ENCODE assay signal across 8 cellular contexts in the genomic region with DNA sequence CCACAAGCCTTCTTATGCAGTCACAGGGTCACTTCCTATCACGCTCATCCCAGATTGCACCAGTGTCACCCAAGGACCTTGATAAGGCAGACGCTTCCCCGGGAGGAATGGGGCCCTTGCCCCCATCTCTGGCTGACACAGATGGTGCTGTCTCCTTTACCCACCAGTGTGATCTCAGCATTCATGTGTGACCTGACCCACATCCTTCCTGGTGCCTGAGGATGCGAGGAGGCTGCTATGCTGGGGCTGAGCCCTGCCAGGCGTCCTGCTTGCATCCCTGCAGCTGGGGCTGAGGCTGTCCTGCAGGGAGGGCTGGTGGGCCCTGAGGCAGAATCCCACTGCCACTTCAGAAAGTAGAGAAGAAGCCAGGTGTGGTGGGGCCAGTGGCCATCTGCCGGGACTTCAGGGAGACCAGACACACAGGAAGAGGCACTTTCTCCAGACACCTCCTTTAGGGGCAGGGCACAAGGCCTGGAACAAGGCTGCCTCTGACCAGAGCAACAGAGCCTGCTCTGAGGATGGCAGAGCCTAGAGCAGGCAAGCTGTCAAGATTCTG. TPM values are rescaled to one million over a fixed set of nuclear protein-coding genes. Genes with fewer than 3 reads are reported as not detected.
DNase-seq lines count a peak whose midpoint lies in the region; ATAC-seq and TF ChIP-seq lines count a peak whose summit lies in the region.

No MANE protein-coding gene starts in this region.

- H3K36me3 ChIP-seq in hepatocyte (replicated peaks; ENCODE audit: insufficient read depth, low read depth) (no peaks in the 10 kb centered on the region), colonic mucosa (no peaks in the 10 kb centered on the region)

- H3K9me3 ChIP-seq in hepatocyte (ENCODE audit: low read depth), result no peaks in the 10 kb centered on the region
- H3K9me3 ChIP-seq in colonic mucosa, result no peaks in the 10 kb centered on the region

- no peaks in the 10 kb centered on the region for H4K20me1 ChIP-seq in hepatocyte (ENCODE audit: insufficient read depth, poor library complexity, severe bottlenecking)

- H3K27ac ChIP-seq in hepatocyte (no peak overlapping the region), colonic mucosa (no peak overlapping the region)

- no peak overlapping the region for H3K27ac Mint-ChIP-seq in CD14-positive monocyte
- no peak overlapping the region for H3K27ac Mint-ChIP-seq in activated naive CD4-positive, alpha-beta T cell treated with anti-CD3 and anti-CD28 coated beads for 36 hours

- intact Hi-C loops in CD14-positive monocyte (cut with micrococcal nuclease) (no loop called here), colonic mucosa (cut with DNase I) (no loop called here)
- intact Hi-C loops in activated naive CD4-positive, alpha-beta T cell treated with anti-CD3 and anti-CD28 coated beads for 36 hours (cut with micrococcal nuclease), result no loop called here

- DNase-seq in CD14-positive monocyte (ENCODE audit: low spot score) (peak; percentile 40), mesenteric fat pad (ENCODE audit: low spot score) (peak; percentile 81), hepatocyte (ENCODE audit: low spot score) (no peak), GF-D8 (lab: John Stamatoyannopoulos, UW) (no peak), colonic mucosa (no peak), RKO (ENCODE audit: low spot score) (no peak)
- peak; percentile 4 for DNase-seq in activated naive CD4-positive, alpha-beta T cell treated with anti-CD3 and anti-CD28 coated beads for 36 hours

- no peak overlapping the region for H2AFZ ChIP-seq in hepatocyte

- H3K27me3 Mint-ChIP-seq in CD14-positive monocyte (ENCODE audit: low read depth in 3 of 3), result peaks cover 29 to 54% (median 48%) of the 10 kb centered on the region in 3 donors
- peaks cover 27% of the 10 kb centered on the region for H3K27me3 Mint-ChIP-seq in activated naive CD4-positive, alpha-beta T cell treated with anti-CD3 and anti-CD28 coated beads for 36 hours (ENCODE audit: low read depth)

- H3K4me3 ChIP-seq in hepatocyte (no peak overlapping the region), colonic mucosa (no peak overlapping the region)

- 79% methylated on average over 6 of the region's 6 CpGs for WGBS in hepatocyte (ENCODE audit: low lambda C conversion rate, missing lambda C conversion rate)

- H3K9me3 Mint-ChIP-seq in CD14-positive monocyte, result peaks cover 0 to 11% (median 0%) of the 10 kb centered on the region in 7 donors
- H3K9me3 Mint-ChIP-seq in activated naive CD4-positive, alpha-beta T cell treated with anti-CD3 and anti-CD28 coated beads for 36 hours, result no peaks in the 10 kb centered on the region

- peak; percentile 56 for ATAC-seq in HG03196 (IDR thresholded peaks at IDR 0.05; ENCODE audit: unreplicated experiment)

- peak overlapping the region in 1 of 2 donors; percentile 31 for H3K4me3 Mint-ChIP-seq in CD14-positive monocyte
- no peak overlapping the region for H3K4me3 Mint-ChIP-seq in activated naive CD4-positive, alpha-beta T cell treated with anti-CD3 and anti-CD28 coated beads for 36 hours

- peaks cover 5% of the 10 kb centered on the region for H3K4me1 ChIP-seq in hepatocyte (ENCODE audit: insufficient read depth)
- H3K4me1 ChIP-seq in colonic mucosa, result no peaks in the 10 kb centered on the region

- H3K4me2 ChIP-seq in hepatocyte, result no peak overlapping the region

- peaks cover 9% of the 10 kb centered on the region for H3K4me1 Mint-ChIP-seq in CD14-positive monocyte
- H3K4me1 Mint-ChIP-seq in activated naive CD4-positive, alpha-beta T cell treated with anti-CD3 and anti-CD28 coated beads for 36 hours (ENCODE audit: low read depth), result peaks cover 9% of the 10 kb centered on the region

- H3K9ac ChIP-seq in colonic mucosa (ENCODE audit: low read depth in 2 of 2, low read length in 2 of 2), result no peak overlapping the region

- no peaks in the 10 kb centered on the region for H3K79me2 ChIP-seq in hepatocyte

- H3K9me2 ChIP-seq in hepatocyte (replicated peaks; ENCODE audit: insufficient read depth), result no peaks in the 10 kb centered on the region

- H3K27me3 ChIP-seq in hepatocyte (peaks cover 39% of the 10 kb centered on the region), colonic mucosa (peaks cover 20% of the 10 kb centered on the region)

- CTCF ChIA-PET in activated naive CD4-positive, alpha-beta T cell treated with anti-CD3 and anti-CD28 coated beads for 36 hours (lab: Charles Lee), result interaction anchor here (0.6 kb wide), 2 partner anchors 42 to 79 kb away, joined by 3 to 5 read pairs; no protein-coding TSS in a partner anchor

- no peaks in the 10 kb centered on the region for H3K36me3 Mint-ChIP-seq in CD14-positive monocyte
- no peaks in the 10 kb centered on the region for H3K36me3 Mint-ChIP-seq in activated naive CD4-positive, alpha-beta T cell treated with anti-CD3 and anti-CD28 coated beads for 36 hours (ENCODE audit: low read depth)

- TF ChIP-seq CTCF in CD14-positive monocyte (IDR thresholded peaks at IDR 0.05), result no peak
- no peak for TF ChIP-seq CTCF in hepatocyte (IDR thresholded peaks at IDR 0.05; ENCODE audit: poor library complexity)
- TF ChIP-seq CTCF in colonic mucosa (IDR thresholded peaks at IDR 0.05), result no peak

RNA-seq across cellular contexts. Expression of a gene that starts 35.3 kb away (rescaled TPM):
- polyA plus RNA-seq in CD14-positive monocyte, result 1 to 10 TPM in 1 of 2 donors, under 1 TPM in 1; 0.68 to 1.8 TPM
- total RNA-seq in activated naive CD4-positive, alpha-beta T cell treated with anti-CD3 and anti-CD28 coated beads for 36 hours, result not detected
- 1.8 TPM for total RNA-seq in mesenteric fat pad
- total RNA-seq in hepatocyte, result 2.2 and 2.7 TPM in 2 replicates
- polyA plus RNA-seq in hepatocyte, result 1.4 and 1.5 TPM in 2 replicates
- total RNA-seq in colonic mucosa, result 1 to 10 TPM; 1.0 to 1.9 TPM

Comparison
In these comparisons a context has a peak if more than half of its experiments do, and no peak if none do; other contexts are left out.
1. DNase-seq: peak in CD14-positive monocyte (single experiment), activated naive CD4-positive, alpha-beta T cell treated with anti-CD3 and anti-CD28 coated beads for 36 hours (single experiment) and mesenteric fat pad (single experiment); none in hepatocyte (single experiment), GF-D8 (single experiment), colonic mucosa (single experiment) and RKO (single experiment).